ENCODE assay signal across 31 cellular contexts in genomic region chr3:84307339-84307738, GRCh38.
"Had no signal": no experiment of that assay in that cellular context is flagged by ENCODE, and none has a peak within 500 bp of the region (broad histone marks: within the 10 kb centered on the region; RNA-seq: fewer than 3 reads in every experiment).

No MANE protein-coding gene starts in this region.

- ATAC-seq: natural killer cell; psoas muscle; right cardiac atrium; sciatic nerve; stimulated activated memory B cell treated with anti-CD40 and anti-IgM and Interleukin-4, amounts not matched to agents 10 μg/mL and 1 μg/mL and 100 μg/mL, for 72 hours; stimulated activated naive CD8-positive, alpha-beta T cell treated with anti-CD3 and anti-CD28 coated beads, Interleukin-15, amount 100 ng/mL, for 72 hours; stimulated activated naive CD8-positive, alpha-beta T cell treated with anti-CD3 and anti-CD28 coated beads, Interleukin-15, Interleukin-2, amounts not matched to agents 100 U/mL and 50 U/mL, for 24 hours; upper lobe of right lung had no signal

- H3K4me3 Mint-ChIP-seq: natural killer cell; nephron; neural progenitor cell; stimulated activated memory B cell treated with anti-CD40 and anti-IgM and Interleukin-4, amounts not matched to agents 10 μg/mL and 1 μg/mL and 100 μg/mL, for 72 hours; stimulated activated naive CD8-positive, alpha-beta T cell treated with anti-CD3 and anti-CD28 coated beads, Interleukin-15, amount 100 ng/mL, for 72 hours; type B pancreatic cell had no signal

- H3K27ac ChIP-seq: neural progenitor cell, ovary, parathyroid adenoma, psoas muscle, skin epidermis, spleen, suprapubic skin, testis, tibial artery, transverse colon, upper lobe of right lung, uterus had no signal

- H3K36me3 Mint-ChIP-seq: natural killer cell; neural progenitor cell; stimulated activated memory B cell treated with anti-CD40 and anti-IgM and Interleukin-4, amounts not matched to agents 10 μg/mL and 1 μg/mL and 100 μg/mL, for 72 hours; type B pancreatic cell had no signal

- H3K27me3 Mint-ChIP-seq: progenitor cell of endocrine pancreas; stimulated activated memory B cell treated with anti-CD40 and anti-IgM and Interleukin-4, amounts not matched to agents 10 μg/mL and 1 μg/mL and 100 μg/mL, for 72 hours; stimulated activated naive CD8-positive, alpha-beta T cell treated with anti-CD3 and anti-CD28 coated beads, Interleukin-15, amount 100 ng/mL, for 72 hours; type B pancreatic cell had no signal

- DNase-seq: natural killer cell; occipital lobe; ovary; posterior cingulate gyrus; psoas muscle; right cardiac atrium; spleen; stimulated activated CD4-positive, alpha-beta T cell treated with anti-CD3 and anti-CD28 coated beads, Interleukin-12 subunit alpha, Interleukin-12 subunit beta, amount 100 ng/mL, for 4 hours; stimulated activated CD4-positive, alpha-beta T cell treated with anti-CD3 and anti-CD28 coated beads, Interleukin-1b, Interleukin-23, amount 100 ng/mL, for 48 hours; stimulated activated CD4-positive, alpha-beta T cell treated with anti-CD3 and anti-CD28 coated beads, Interleukin-4, amount 100 ng/mL, for 1 hour; stimulated activated CD4-positive, alpha-beta T cell treated with anti-CD3 and anti-CD28 coated beads, Interleukin-4, amount 100 ng/mL, for 4 hours; stimulated activated CD8-positive, alpha-beta memory T cell treated with anti-CD3 and anti-CD28 coated beads, Interleukin-4, amount 100 ng/mL, for 48 hours; stimulated activated naive CD4-positive, alpha-beta T cell; stimulated activated naive CD8-positive, alpha-beta T cell treated with anti-CD3 and anti-CD28 coated beads, Interleukin-15, amount 100 ng/mL, for 72 hours; stimulated activated naive CD8-positive, alpha-beta T cell treated with anti-CD3 and anti-CD28 coated beads, Interleukin-15, Interleukin-2, amounts not matched to agents 100 U/mL and 50 U/mL, for 24 hours; substantia nigra; testis; tibial artery; transverse colon; upper lobe of right lung; uterus had no signal

- H3K9ac ChIP-seq: neural progenitor cell, parathyroid adenoma had no signal

- H3K4me1 Mint-ChIP-seq: natural killer cell; nephron; neural progenitor cell; stimulated activated memory B cell treated with anti-CD40 and anti-IgM and Interleukin-4, amounts not matched to agents 10 μg/mL and 1 μg/mL and 100 μg/mL, for 72 hours; stimulated activated naive CD8-positive, alpha-beta T cell treated with anti-CD3 and anti-CD28 coated beads, Interleukin-15, amount 100 ng/mL, for 72 hours had no signal

- H3K4me3 ChIP-seq: neural progenitor cell, ovary, psoas muscle, skin epidermis, smooth muscle cell, spleen, suprapubic skin, testis, tibial artery, transverse colon, upper lobe of right lung, uterus had no signal

- H3K27me3 ChIP-seq: neural progenitor cell, ovary, spleen, suprapubic skin, testis, tibial artery, transverse colon, upper lobe of right lung, uterus had no signal

- H3K79me2 ChIP-seq: parathyroid adenoma had no signal

- H3K27ac Mint-ChIP-seq: natural killer cell; nephron; neural progenitor cell; progenitor cell of endocrine pancreas; stimulated activated memory B cell treated with anti-CD40 and anti-IgM and Interleukin-4, amounts not matched to agents 10 μg/mL and 1 μg/mL and 100 μg/mL, for 72 hours; stimulated activated naive CD8-positive, alpha-beta T cell treated with anti-CD3 and anti-CD28 coated beads, Interleukin-15, amount 100 ng/mL, for 72 hours; type B pancreatic cell had no signal

- H3K9me3 Mint-ChIP-seq: nephron; neural progenitor cell; stimulated activated memory B cell treated with anti-CD40 and anti-IgM and Interleukin-4, amounts not matched to agents 10 μg/mL and 1 μg/mL and 100 μg/mL, for 72 hours; stimulated activated naive CD8-positive, alpha-beta T cell treated with anti-CD3 and anti-CD28 coated beads, Interleukin-15, amount 100 ng/mL, for 72 hours; type B pancreatic cell had no signal

- H3K4me1 ChIP-seq: neural progenitor cell, parathyroid adenoma, psoas muscle, spleen, suprapubic skin, testis, tibial artery, transverse colon, upper lobe of right lung, uterus had no signal

- H2AFZ ChIP-seq: neural progenitor cell, parathyroid adenoma had no signal

- H3K4me2 ChIP-seq: neural progenitor cell, smooth muscle cell had no signal

- H3K9me3 ChIP-seq: ovary, psoas muscle, suprapubic skin, testis, tibial artery, transverse colon, upper lobe of right lung, uterus had no signal

- H3K36me3 ChIP-seq: neural progenitor cell, ovary, spleen, suprapubic skin, tibial artery, transverse colon, upper lobe of right lung, uterus had no signal
